In genomic region chr6:73870907-73871306, GRCh38 we compare ENCODE assay signal across 24 cellular contexts.
A peak's percentile ranks its signal among the peaks of the same experiment; 100 is the strongest.
DNase-seq lines count a peak whose midpoint lies in the region; ATAC-seq and TF ChIP-seq lines count a peak whose summit lies in the region.
"Had no signal": no experiment of that assay in that cellular context is flagged by ENCODE, and none has a peak within 500 bp of the region (broad histone marks: within the 10 kb centered on the region; RNA-seq: fewer than 3 reads in every experiment).

No MANE protein-coding gene starts in this region.

- intact Hi-C loops in mammary epithelial cell (cut with micrococcal nuclease), result no loop called here

- H3K4me1 ChIP-seq in mammary epithelial cell (ENCODE audit: insufficient read depth, low read length), result peaks cover 10% of the 10 kb centered on the region
- no peaks in the 10 kb centered on the region for H3K4me1 ChIP-seq in hepatocyte (ENCODE audit: insufficient read depth)
- no peaks in the 10 kb centered on the region for H3K4me1 ChIP-seq in upper lobe of left lung
- H3K4me1 ChIP-seq: Peyer's patch, SJSA1 had no signal

- no TSS peak for BruUV-seq in mammary epithelial cell (replicated peaks; lab: Mats Ljungman, UMichigan)

- H3K9ac ChIP-seq in mammary epithelial cell (ENCODE audit: insufficient read depth, low read length), result no peak overlapping the region

- H3K36me3 ChIP-seq in mammary epithelial cell (ENCODE audit: insufficient read depth, low read length), result peaks cover 2% of the 10 kb centered on the region
- H3K36me3 ChIP-seq in hepatocyte (replicated peaks; ENCODE audit: insufficient read depth, low read depth), result no peaks in the 10 kb centered on the region
- no peaks in the 10 kb centered on the region for H3K36me3 ChIP-seq in upper lobe of left lung
- H3K36me3 ChIP-seq: Peyer's patch, SJSA1 had no signal

- TF ChIP-seq CTCF in mammary epithelial cell (conservative IDR thresholded peaks at IDR 0.05 in 1 of 2, IDR thresholded peaks at IDR 0.05 in 1 of 2; ENCODE audit: extremely low read depth in 1 of 2, insufficient read depth in 1 of 2, low read depth in 1 of 2, low read length in 2 of 2), result no peak
- TF ChIP-seq CTCF in hepatocyte (IDR thresholded peaks at IDR 0.05; ENCODE audit: poor library complexity), result no peak
- TF ChIP-seq CTCF in upper lobe of left lung (IDR thresholded peaks at IDR 0.05), result no peak

- no peaks in the 10 kb centered on the region for H3K79me2 ChIP-seq in mammary epithelial cell (ENCODE audit: insufficient read depth, low read length)
- H3K79me2 ChIP-seq in hepatocyte, result no peaks in the 10 kb centered on the region

- in situ Hi-C loops in mammary epithelial cell (cut with MboI; ENCODE audit: low sequenced_read_pairs in 2 of 2), result no loop called here

- H2AFZ ChIP-seq in mammary epithelial cell (ENCODE audit: low read depth, low read length) (no peak overlapping the region), hepatocyte (no peak overlapping the region)
- H2AFZ ChIP-seq: GM23338 had no signal

- ATAC-seq in upper lobe of left lung (ENCODE audit: low FRiP score in 2 of 2), result no peak
- ATAC-seq: GM23338, K562, Right ventricle myocardium inferior had no signal

- H3K27ac ChIP-seq in mammary epithelial cell (ENCODE audit: insufficient read depth, low read depth, low read length), result no peak overlapping the region
- no peak overlapping the region for H3K27ac ChIP-seq in hepatocyte
- no peak overlapping the region for H3K27ac ChIP-seq in upper lobe of left lung
- H3K27ac ChIP-seq: C4-2B, Peyer's patch, SJSA1 had no signal

- H4K20me1 ChIP-seq in mammary epithelial cell (ENCODE audit: insufficient read depth, low read length), result no peaks in the 10 kb centered on the region
- no peaks in the 10 kb centered on the region for H4K20me1 ChIP-seq in hepatocyte (ENCODE audit: insufficient read depth, poor library complexity, severe bottlenecking)

- H3K4me3 ChIP-seq in mammary epithelial cell (replicated peaks in 1 of 3; ENCODE audit: insufficient read depth in 1 of 3, low read depth in 2 of 3, low read length in 3 of 3) (no peak overlapping the region), hepatocyte (no peak overlapping the region), upper lobe of left lung (no peak overlapping the region)
- H3K4me3 ChIP-seq: GM23338, K562, Peyer's patch, SJSA1 had no signal

- H3K9me2 ChIP-seq in hepatocyte (replicated peaks; ENCODE audit: insufficient read depth), result no peaks in the 10 kb centered on the region

- TF ChIP-seq EP300 in upper lobe of left lung (IDR thresholded peaks at IDR 0.05), result no peak

- dilution Hi-C loops in mammary epithelial cell (cut with HindIII; ENCODE audit: low sequenced_read_pairs), result loop anchor here (25.0 kb wide), 1 partner anchor 1341 kb away; the partner anchor contains the start of gene COL12A1

- no peak for TF ChIP-seq POLR2A in upper lobe of left lung (IDR thresholded peaks at IDR 0.05)

- WGBS in mammary epithelial cell (ENCODE audit: low coverage, missing lambda C conversion rate), result 75% methylated on average over 3 of the region's 3 CpGs
- WGBS in hepatocyte (ENCODE audit: low lambda C conversion rate, missing lambda C conversion rate), result 88% methylated on average over 3 of the region's 3 CpGs
- WGBS in upper lobe of left lung, 2 donors, result 73 to 91% methylated on average over 3 of the region's 3 CpGs

- H3K4me2 ChIP-seq in mammary epithelial cell (ENCODE audit: insufficient read depth, low read depth, low read length) (peak overlapping the region; percentile 7), hepatocyte (no peak overlapping the region)
- H3K4me2 ChIP-seq: GM23338 had no signal

- H3K9me3 ChIP-seq in mammary epithelial cell (replicated peaks; ENCODE audit: insufficient read depth, low read length) (no peaks in the 10 kb centered on the region), hepatocyte (ENCODE audit: low read depth) (no peaks in the 10 kb centered on the region), upper lobe of left lung (no peaks in the 10 kb centered on the region)
- H3K9me3 ChIP-seq: Peyer's patch, SJSA1 had no signal

- peak; percentile 61 for DNase-seq in DMS53 (lab: John Stamatoyannopoulos, UW)
- peak; percentile 23 for DNase-seq in HT-29 (ENCODE audit: low spot score)
- peak; percentile 76 for DNase-seq in mammary epithelial cell
- peak; percentile 10 for DNase-seq in hepatocyte (ENCODE audit: low spot score)
- no peak for DNase-seq in activated naive CD4-positive, alpha-beta T cell (lab: John Stamatoyannopoulos, UW)
- no peak for DNase-seq in upper lobe of left lung
- no peak for DNase-seq in NCI-H2107 treated with DMSO at 0.1 percent for 48 hours (lab: John Stamatoyannopoulos, UW; ENCODE audit: unreplicated experiment)
- DNase-seq: CD8-positive, alpha-beta memory T cell; DMS79; HCEC 1CT; MM.1S; NCI-H1048; NCI-H1417 treated with DMSO at 0.1 percent for 48 hours; NCI-H187; NCI-H446 treated with DMSO at 0.1 percent for 48 hours; NCI-H748 treated with DMSO at 0.1 percent for 48 hours; NK-92 treated with Interleukin-12 subunit alpha and Interleukin-12 subunit beta, amount 100 ng/mL, for 24 hours; Peyer's patch; T-helper 1 cell had no signal

- H3K27me3 ChIP-seq in mammary epithelial cell (ENCODE audit: insufficient read depth, low read length) (no peaks in the 10 kb centered on the region), hepatocyte (no peaks in the 10 kb centered on the region), upper lobe of left lung (no peaks in the 10 kb centered on the region)
- H3K27me3 ChIP-seq: Peyer's patch, SJSA1 had no signal

- CTCF ChIA-PET in mammary epithelial cell (lab: Charles Lee; ENCODE audit: low non-redundant PET), result no interaction called here

Comparison
In these comparisons a context has a peak if more than half of its experiments do, and no peak if none do; other contexts are left out.
1. DNase-seq: peak in DMS53 (single experiment), HT-29 (single experiment), mammary epithelial cell (single experiment) and hepatocyte (single experiment); none in activated naive CD4-positive, alpha-beta T cell (0 of 4), upper lobe of left lung (0 of 2) and NCI-H2107 treated with DMSO at 0.1 percent for 48 hours (single experiment).